ENCODE assay signal across 8 cellular contexts in genomic region chr1:40531381-40532061, GRCh38. TPM values are rescaled to one million over a fixed set of nuclear protein-coding genes. Genes with fewer than 3 reads are reported as not detected.
DNase-seq lines count a peak whose midpoint lies in the region; ATAC-seq and TF ChIP-seq lines count a peak whose summit lies in the region.

TSS of gene ZNF684 (plus strand) at chr1:40531637. CDS start at chr1:40533167, 1,530 bp downstream.

- peaks cover 1% of the 10 kb centered on the region for H3K36me3 Mint-ChIP-seq in chondrocyte (ENCODE audit: low read depth)

- H3K4me1 Mint-ChIP-seq in chondrocyte (ENCODE audit: low read depth), result peaks cover 27% of the 10 kb centered on the region

- H3K27me3 Mint-ChIP-seq in chondrocyte (ENCODE audit: low read depth), result no peaks in the 10 kb centered on the region

- peaks cover 10% of the 10 kb centered on the region for H3K9me3 Mint-ChIP-seq in chondrocyte (ENCODE audit: low read depth)

- TF ChIP-seq CTCF in chondrocyte (IDR thresholded peaks at IDR 0.05), result no peak

- peak within 1 kb of the TSS; percentile 95 for H3K4me3 Mint-ChIP-seq in chondrocyte (ENCODE audit: unreplicated experiment)

- peak; percentile 86 for ATAC-seq in HG03378 (IDR thresholded peaks at IDR 0.05; ENCODE audit: unreplicated experiment)

- peak within 1 kb of the TSS; percentile 98 for H3K27ac Mint-ChIP-seq in chondrocyte (ENCODE audit: unreplicated experiment)

- peak; percentile 76 for TF ChIP-seq POLR2A in GM19099 (IDR thresholded peaks at IDR 0.05; ENCODE audit: extremely low read depth, insufficient read length, low read depth)

- DNase-seq in AML-193 (lab: John Stamatoyannopoulos, UW) (peak; percentile 93), NCI-H460 (ENCODE audit: extremely low read depth, low read depth) (peak; percentile 88), chondrocyte (ENCODE audit: low spot score) (peak; percentile 91), kidney tubule cell (ENCODE audit: low spot score) (peak; percentile 97)
- DNase-seq in activated CD4-positive, alpha-beta T cell treated with anti-CD3 and anti-CD28 coated beads for 1 hour, result peak; percentile 75
- peak; percentile 57 for DNase-seq in stimulated activated CD4-positive, alpha-beta T cell treated with anti-CD3 and anti-CD28 coated beads, Interleukin-1b, Interleukin-23, amount 100 ng/mL, for 1 hour (ENCODE audit: low read depth in 2 of 2)

RNA-seq across cellular contexts. Expression of gene ZNF684, which starts in this region (rescaled TPM):
- total RNA-seq in NCI-H460 (2014; rRNA removed; shearing (Covaris generic)), result 3.4 and 4.9 TPM in 2 replicates
- 3.3 and 4.9 TPM in 2 replicates for polyA plus RNA-seq in NCI-H460 (2014; cell fraction: nucleus; rRNA removed)
- total RNA-seq in chondrocyte, result 3.5 to 5.2 TPM (median 4.8 TPM) in 3 replicates

Comparison
In these comparisons a context has a peak if more than half of its experiments do, and no peak if none do; other contexts are left out.
1. Peak in every context shown above with its lines: DNase-seq and ATAC-seq.